Comparison of ENCODE assay signal across 1 cellular context in the genomic region with DNA sequence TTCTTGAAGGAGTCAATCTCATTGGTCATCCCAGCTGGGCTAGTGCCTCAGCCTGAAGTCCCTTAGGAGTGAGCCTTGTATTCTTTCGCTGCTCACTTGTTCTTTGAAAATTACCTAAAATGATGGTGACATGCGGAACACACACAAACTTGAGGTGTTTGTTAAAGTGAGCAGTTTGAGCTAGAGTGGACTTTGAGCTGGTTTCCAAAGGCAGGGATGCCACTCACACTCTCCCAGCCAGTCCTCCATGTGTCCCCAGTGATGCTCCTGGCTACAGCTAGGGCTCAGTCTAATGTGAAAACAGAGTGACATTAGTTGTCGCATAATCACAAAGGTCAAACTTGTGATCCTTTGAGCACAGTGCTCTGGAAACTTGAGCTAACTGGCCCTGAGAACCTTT.
TF ChIP-seq lines count a peak whose summit lies in the region.

No MANE protein-coding gene starts in this region.

TF ChIP-seq in HepG2, 621 proteins besides CTCF, POLR2A, EP300 and RAD21 (continued from another document and continues in another):
- TF ChIP-seq, protein P1, sequence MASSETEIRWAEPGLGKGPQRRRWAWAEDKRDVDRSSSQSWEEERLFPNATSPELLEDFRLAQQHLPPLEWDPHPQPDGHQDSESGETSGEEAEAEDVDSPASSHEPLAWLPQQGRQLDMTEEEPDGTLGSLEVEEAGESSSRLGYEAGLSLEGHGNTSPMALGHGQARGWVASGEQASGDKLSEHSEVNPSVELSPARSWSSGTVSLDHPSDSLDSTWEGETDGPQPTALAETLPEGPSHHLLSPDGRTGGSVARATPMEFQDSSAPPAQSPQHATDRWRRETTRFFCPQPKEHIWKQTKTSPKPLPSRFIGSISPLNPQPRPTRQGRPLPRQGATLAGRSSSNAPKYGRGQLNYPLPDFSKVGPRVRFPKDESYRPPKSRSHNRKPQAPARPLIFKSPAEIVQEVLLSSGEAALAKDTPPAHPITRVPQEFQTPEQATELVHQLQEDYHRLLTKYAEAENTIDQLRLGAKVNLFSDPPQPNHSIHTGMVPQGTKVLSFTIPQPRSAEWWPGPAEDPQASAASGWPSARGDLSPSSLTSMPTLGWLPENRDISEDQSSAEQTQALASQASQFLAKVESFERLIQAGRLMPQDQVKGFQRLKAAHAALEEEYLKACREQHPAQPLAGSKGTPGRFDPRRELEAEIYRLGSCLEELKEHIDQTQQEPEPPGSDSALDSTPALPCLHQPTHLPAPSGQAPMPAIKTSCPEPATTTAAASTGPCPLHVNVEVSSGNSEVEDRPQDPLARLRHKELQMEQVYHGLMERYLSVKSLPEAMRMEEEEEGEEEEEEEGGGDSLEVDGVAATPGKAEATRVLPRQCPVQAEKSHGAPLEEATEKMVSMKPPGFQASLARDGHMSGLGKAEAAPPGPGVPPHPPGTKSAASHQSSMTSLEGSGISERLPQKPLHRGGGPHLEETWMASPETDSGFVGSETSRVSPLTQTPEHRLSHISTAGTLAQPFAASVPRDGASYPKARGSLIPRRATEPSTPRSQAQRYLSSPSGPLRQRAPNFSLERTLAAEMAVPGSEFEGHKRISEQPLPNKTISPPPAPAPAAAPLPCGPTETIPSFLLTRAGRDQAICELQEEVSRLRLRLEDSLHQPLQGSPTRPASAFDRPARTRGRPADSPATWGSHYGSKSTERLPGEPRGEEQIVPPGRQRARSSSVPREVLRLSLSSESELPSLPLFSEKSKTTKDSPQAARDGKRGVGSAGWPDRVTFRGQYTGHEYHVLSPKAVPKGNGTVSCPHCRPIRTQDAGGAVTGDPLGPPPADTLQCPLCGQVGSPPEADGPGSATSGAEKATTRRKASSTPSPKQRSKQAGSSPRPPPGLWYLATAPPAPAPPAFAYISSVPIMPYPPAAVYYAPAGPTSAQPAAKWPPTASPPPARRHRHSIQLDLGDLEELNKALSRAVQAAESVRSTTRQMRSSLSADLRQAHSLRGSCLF (CRISPR knock-in tag; IDR thresholded peaks at IDR 0.05; ENCODE audit: borderline replicate concordance), result no peak
- TF ChIP-seq JUND (CRISPR knock-in tag; IDR thresholded peaks at IDR 0.05) (no peak), ZNF773 (CRISPR knock-in tag; IDR thresholded peaks at IDR 0.05; ENCODE audit: borderline replicate concordance) (no peak), SALL1 (CRISPR knock-in tag; IDR thresholded peaks at IDR 0.05) (peak; percentile 46), IRX3 (CRISPR knock-in tag; IDR thresholded peaks at IDR 0.05; ENCODE audit: borderline replicate concordance, low read depth) (no peak), KDM5B (CRISPR knock-in tag; IDR thresholded peaks at IDR 0.05; ENCODE audit: borderline replicate concordance) (no peak), ZNF274 (CRISPR knock-in tag; IDR thresholded peaks at IDR 0.05) (no peak), MAF1 (CRISPR knock-in tag; IDR thresholded peaks at IDR 0.05; ENCODE audit: borderline replicate concordance) (no peak), ZC3H4 (CRISPR knock-in tag; IDR thresholded peaks at IDR 0.05; ENCODE audit: borderline replicate concordance) (no peak), FOXJ3 (CRISPR knock-in tag; IDR thresholded peaks at IDR 0.05; ENCODE audit: borderline replicate concordance) (peak; percentile 31; the same call in 1 of the 2 replicates), HDAC2 (CRISPR knock-in tag; IDR thresholded peaks at IDR 0.05) (0 out of 2 replicates have a peak, but pooled peaks have one; percentile 16), ZNF136 (CRISPR knock-in tag; IDR thresholded peaks at IDR 0.05; ENCODE audit: low read depth) (no peak), YY1 (IDR thresholded peaks at IDR 0.05; ENCODE audit: insufficient read depth, insufficient replicate concordance, low read depth, low read length) (no peak), ARNTL (CRISPR knock-in tag; IDR thresholded peaks at IDR 0.05) (no peak), RORA (CRISPR knock-in tag; IDR thresholded peaks at IDR 0.05) (no peak), BRCA1 (CRISPR knock-in tag; IDR thresholded peaks at IDR 0.05) (no peak), ZNF292 (CRISPR knock-in tag; IDR thresholded peaks at IDR 0.05; ENCODE audit: borderline replicate concordance, low read depth) (peak; percentile 43; the same call in 1 of the 2 replicates), ATF1 (CRISPR knock-in tag; IDR thresholded peaks at IDR 0.05) (no peak), ZNF709 (CRISPR knock-in tag; IDR thresholded peaks at IDR 0.05) (0 out of 2 replicates have a peak, but pooled peaks have one; percentile 54), ARHGAP35 (CRISPR knock-in tag; IDR thresholded peaks at IDR 0.05; ENCODE audit: borderline replicate concordance) (no peak), ZNF724P (CRISPR knock-in tag; IDR thresholded peaks at IDR 0.05; ENCODE audit: borderline replicate concordance) (no peak), SMARCC2 (IDR thresholded peaks at IDR 0.05) (no peak), ZNF460 (CRISPR knock-in tag; IDR thresholded peaks at IDR 0.05; ENCODE audit: borderline replicate concordance) (no peak), RNF2 (conservative IDR thresholded peaks at IDR 0.05; ENCODE audit: low read depth) (no peak), NPAS2 (CRISPR knock-in tag; IDR thresholded peaks at IDR 0.05; ENCODE audit: borderline replicate concordance) (no peak), YEATS4 (CRISPR knock-in tag; IDR thresholded peaks at IDR 0.05; ENCODE audit: borderline replicate concordance) (no peak), KMT2A (CRISPR knock-in tag; IDR thresholded peaks at IDR 0.05) (no peak), ZNF615 (CRISPR knock-in tag; IDR thresholded peaks at IDR 0.05; ENCODE audit: borderline replicate concordance) (no peak), POLR2G (IDR thresholded peaks at IDR 0.05; ENCODE audit: low read depth, low read length) (no peak)
- TF ChIP-seq, protein P2, sequence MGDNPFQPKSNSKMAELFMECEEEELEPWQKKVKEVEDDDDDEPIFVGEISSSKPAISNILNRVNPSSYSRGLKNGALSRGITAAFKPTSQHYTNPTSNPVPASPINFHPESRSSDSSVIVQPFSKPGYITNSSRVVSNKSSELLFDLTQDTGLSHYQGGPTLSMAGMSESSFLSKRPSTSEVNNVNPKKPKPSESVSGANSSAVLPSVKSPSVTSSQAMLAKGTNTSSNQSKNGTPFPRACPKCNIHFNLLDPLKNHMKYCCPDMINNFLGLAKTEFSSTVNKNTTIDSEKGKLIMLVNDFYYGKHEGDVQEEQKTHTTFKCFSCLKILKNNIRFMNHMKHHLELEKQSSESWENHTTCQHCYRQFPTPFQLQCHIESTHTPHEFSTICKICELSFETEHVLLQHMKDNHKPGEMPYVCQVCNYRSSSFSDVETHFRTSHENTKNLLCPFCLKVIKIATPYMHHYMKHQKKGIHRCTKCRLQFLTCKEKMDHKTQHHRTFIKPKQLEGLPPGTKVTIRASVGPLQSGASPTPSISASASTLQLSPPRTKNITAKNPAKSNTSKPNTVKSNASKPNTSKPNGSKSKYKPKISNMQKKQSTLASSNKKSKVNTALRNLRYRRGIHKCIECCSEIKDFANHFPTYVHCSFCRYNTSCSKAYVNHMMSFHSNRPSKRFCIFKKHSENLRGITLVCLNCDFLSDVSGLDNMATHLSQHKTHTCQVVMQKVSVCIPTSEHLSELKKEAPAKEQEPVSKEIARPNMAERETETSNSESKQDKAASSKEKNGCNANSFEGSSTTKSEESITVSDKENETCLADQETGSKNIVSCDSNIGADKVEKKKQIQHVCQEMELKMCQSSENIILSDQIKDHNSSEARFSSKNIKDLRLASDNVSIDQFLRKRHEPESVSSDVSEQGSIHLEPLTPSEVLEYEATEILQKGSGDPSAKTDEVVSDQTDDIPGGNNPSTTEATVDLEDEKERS (CRISPR knock-in tag; IDR thresholded peaks at IDR 0.05), result no peak
- TF ChIP-seq, protein P3, sequence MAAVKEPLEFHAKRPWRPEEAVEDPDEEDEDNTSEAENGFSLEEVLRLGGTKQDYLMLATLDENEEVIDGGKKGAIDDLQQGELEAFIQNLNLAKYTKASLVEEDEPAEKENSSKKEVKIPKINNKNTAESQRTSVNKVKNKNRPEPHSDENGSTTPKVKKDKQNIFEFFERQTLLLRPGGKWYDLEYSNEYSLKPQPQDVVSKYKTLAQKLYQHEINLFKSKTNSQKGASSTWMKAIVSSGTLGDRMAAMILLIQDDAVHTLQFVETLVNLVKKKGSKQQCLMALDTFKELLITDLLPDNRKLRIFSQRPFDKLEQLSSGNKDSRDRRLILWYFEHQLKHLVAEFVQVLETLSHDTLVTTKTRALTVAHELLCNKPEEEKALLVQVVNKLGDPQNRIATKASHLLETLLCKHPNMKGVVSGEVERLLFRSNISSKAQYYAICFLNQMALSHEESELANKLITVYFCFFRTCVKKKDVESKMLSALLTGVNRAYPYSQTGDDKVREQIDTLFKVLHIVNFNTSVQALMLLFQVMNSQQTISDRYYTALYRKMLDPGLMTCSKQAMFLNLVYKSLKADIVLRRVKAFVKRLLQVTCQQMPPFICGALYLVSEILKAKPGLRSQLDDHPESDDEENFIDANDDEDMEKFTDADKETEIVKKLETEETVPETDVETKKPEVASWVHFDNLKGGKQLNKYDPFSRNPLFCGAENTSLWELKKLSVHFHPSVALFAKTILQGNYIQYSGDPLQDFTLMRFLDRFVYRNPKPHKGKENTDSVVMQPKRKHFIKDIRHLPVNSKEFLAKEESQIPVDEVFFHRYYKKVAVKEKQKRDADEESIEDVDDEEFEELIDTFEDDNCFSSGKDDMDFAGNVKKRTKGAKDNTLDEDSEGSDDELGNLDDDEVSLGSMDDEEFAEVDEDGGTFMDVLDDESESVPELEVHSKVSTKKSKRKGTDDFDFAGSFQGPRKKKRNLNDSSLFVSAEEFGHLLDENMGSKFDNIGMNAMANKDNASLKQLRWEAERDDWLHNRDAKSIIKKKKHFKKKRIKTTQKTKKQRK (IDR thresholded peaks at IDR 0.05; ENCODE audit: low read length), result no peak
- TF ChIP-seq, protein P4, sequence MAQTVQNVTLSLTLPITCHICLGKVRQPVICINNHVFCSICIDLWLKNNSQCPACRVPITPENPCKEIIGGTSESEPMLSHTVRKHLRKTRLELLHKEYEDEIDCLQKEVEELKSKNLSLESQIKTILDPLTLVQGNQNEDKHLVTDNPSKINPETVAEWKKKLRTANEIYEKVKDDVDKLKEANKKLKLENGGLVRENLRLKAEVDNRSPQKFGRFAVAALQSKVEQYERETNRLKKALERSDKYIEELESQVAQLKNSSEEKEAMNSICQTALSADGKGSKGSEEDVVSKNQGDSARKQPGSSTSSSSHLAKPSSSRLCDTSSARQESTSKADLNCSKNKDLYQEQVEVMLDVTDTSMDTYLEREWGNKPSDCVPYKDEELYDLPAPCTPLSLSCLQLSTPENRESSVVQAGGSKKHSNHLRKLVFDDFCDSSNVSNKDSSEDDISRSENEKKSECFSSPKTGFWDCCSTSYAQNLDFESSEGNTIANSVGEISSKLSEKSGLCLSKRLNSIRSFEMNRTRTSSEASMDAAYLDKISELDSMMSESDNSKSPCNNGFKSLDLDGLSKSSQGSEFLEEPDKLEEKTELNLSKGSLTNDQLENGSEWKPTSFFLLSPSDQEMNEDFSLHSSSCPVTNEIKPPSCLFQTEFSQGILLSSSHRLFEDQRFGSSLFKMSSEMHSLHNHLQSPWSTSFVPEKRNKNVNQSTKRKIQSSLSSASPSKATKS (CRISPR knock-in tag; IDR thresholded peaks at IDR 0.05), result no peak
- TF ChIP-seq, protein P5, sequence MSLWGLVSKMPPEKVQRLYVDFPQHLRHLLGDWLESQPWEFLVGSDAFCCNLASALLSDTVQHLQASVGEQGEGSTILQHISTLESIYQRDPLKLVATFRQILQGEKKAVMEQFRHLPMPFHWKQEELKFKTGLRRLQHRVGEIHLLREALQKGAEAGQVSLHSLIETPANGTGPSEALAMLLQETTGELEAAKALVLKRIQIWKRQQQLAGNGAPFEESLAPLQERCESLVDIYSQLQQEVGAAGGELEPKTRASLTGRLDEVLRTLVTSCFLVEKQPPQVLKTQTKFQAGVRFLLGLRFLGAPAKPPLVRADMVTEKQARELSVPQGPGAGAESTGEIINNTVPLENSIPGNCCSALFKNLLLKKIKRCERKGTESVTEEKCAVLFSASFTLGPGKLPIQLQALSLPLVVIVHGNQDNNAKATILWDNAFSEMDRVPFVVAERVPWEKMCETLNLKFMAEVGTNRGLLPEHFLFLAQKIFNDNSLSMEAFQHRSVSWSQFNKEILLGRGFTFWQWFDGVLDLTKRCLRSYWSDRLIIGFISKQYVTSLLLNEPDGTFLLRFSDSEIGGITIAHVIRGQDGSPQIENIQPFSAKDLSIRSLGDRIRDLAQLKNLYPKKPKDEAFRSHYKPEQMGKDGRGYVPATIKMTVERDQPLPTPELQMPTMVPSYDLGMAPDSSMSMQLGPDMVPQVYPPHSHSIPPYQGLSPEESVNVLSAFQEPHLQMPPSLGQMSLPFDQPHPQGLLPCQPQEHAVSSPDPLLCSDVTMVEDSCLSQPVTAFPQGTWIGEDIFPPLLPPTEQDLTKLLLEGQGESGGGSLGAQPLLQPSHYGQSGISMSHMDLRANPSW (CRISPR knock-in tag; IDR thresholded peaks at IDR 0.05; ENCODE audit: borderline replicate concordance), result no peak
- TF ChIP-seq, protein P6, sequence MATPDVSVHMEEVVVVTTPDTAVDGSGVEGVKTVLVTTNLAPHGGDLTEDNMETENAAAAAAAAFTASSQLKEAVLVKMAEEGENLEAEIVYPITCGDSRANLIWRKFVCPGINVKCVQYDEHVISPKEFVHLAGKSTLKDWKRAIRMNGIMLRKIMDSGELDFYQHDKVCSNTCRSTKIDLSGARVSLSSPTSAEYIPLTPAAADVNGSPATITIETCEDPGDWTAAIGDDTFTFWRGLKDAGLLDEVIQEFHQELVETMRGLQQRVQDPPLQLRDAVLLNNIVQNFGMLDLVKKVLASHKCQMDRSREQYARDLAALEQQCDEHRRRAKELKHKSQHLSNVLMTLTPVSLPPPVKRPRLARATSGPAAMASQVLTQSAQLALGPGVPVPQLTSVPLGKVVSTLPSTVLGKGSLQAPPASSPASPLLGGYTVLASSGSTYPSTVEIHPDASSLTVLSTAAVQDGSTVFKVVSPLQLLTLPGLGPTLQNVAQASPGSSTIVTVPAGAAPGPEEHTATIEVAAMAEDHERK (CRISPR knock-in tag; IDR thresholded peaks at IDR 0.05; ENCODE audit: low read depth), result no peak
